ENCODE assay signal across 7 cellular contexts in genomic region chr12:45257185-45257585, GRCh38. TPM values are rescaled to one million over a fixed set of nuclear protein-coding genes. Genes with fewer than 3 reads are reported as not detected.
DNase-seq lines count a peak whose midpoint lies in the region; ATAC-seq lines count a peak whose summit lies in the region.

No MANE protein-coding gene starts in this region.

- H3K36me3 Mint-ChIP-seq in activated CD4-positive, alpha-beta memory T cell treated with anti-CD3 and anti-CD28 coated beads, Interleukin-2, amount 10 ng/mL, durations not matched to agents 7 days and 5 days (ENCODE audit: low read depth), result no peaks in the 10 kb centered on the region

- peak; percentile 68 for DNase-seq in NOMO-1 treated with dmso at 0.1 percent for 144 hours (lab: John Stamatoyannopoulos, UW; ENCODE audit: unreplicated experiment)
- DNase-seq in stimulated activated naive CD8-positive, alpha-beta T cell treated with anti-CD3 and anti-CD28 coated beads, Interleukin-15, Interleukin-2, amounts not matched to agents 100 U/mL and 50 U/mL, for 24 hours, result no peak
- DNase-seq in NCI-H1417 (lab: John Stamatoyannopoulos, UW), result no peak
- no peak for DNase-seq in NCI-H524 treated with DMSO at 0.1 percent for 48 hours (lab: John Stamatoyannopoulos, UW)
- no peak for DNase-seq in activated CD4-positive, alpha-beta memory T cell treated with anti-CD3 and anti-CD28 coated beads, Interleukin-2, amount 10 ng/mL, durations not matched to agents 7 days and 5 days

- CTCF ChIA-PET in activated CD4-positive, alpha-beta memory T cell treated with anti-CD3 and anti-CD28 coated beads, Interleukin-2, amount 10 ng/mL, durations not matched to agents 7 days and 5 days (lab: Charles Lee), result no interaction called here

- no peak overlapping the region for H3K27ac Mint-ChIP-seq in activated CD4-positive, alpha-beta memory T cell treated with anti-CD3 and anti-CD28 coated beads, Interleukin-2, amount 10 ng/mL, durations not matched to agents 7 days and 5 days

- POLR2A ChIA-PET in activated CD4-positive, alpha-beta memory T cell treated with anti-CD3 and anti-CD28 coated beads, Interleukin-2, amount 10 ng/mL, durations not matched to agents 7 days and 5 days (lab: Charles Lee), result interaction anchor here (0.7 kb wide), 1 partner anchor 142 kb away, joined by 4 read pairs; no protein-coding TSS in a partner anchor

- peaks cover 19% of the 10 kb centered on the region for H3K4me1 Mint-ChIP-seq in activated CD4-positive, alpha-beta memory T cell treated with anti-CD3 and anti-CD28 coated beads, Interleukin-2, amount 10 ng/mL, durations not matched to agents 7 days and 5 days

- no peak overlapping the region for H3K4me3 Mint-ChIP-seq in activated CD4-positive, alpha-beta memory T cell treated with anti-CD3 and anti-CD28 coated beads, Interleukin-2, amount 10 ng/mL, durations not matched to agents 7 days and 5 days

- ATAC-seq in GM19025 (IDR thresholded peaks at IDR 0.05; ENCODE audit: low read depth, unreplicated experiment) (peak; percentile 89), HG02852 (IDR thresholded peaks at IDR 0.05; ENCODE audit: unreplicated experiment) (peak; percentile 85)
- ATAC-seq in stimulated activated naive CD8-positive, alpha-beta T cell treated with anti-CD3 and anti-CD28 coated beads, Interleukin-15, Interleukin-2, amounts not matched to agents 100 U/mL and 50 U/mL, for 24 hours, result peak; percentile 43

- no peaks in the 10 kb centered on the region for H3K9me3 Mint-ChIP-seq in activated CD4-positive, alpha-beta memory T cell treated with anti-CD3 and anti-CD28 coated beads, Interleukin-2, amount 10 ng/mL, durations not matched to agents 7 days and 5 days

- no peaks in the 10 kb centered on the region for H3K27me3 Mint-ChIP-seq in activated CD4-positive, alpha-beta memory T cell treated with anti-CD3 and anti-CD28 coated beads, Interleukin-2, amount 10 ng/mL, durations not matched to agents 7 days and 5 days

RNA-seq across cellular contexts. Expression of gene ANO6, which starts 41.3 kb away (rescaled TPM):
- 10 to 100 TPM; 29.2 to 29.8 TPM for total RNA-seq in activated CD4-positive, alpha-beta memory T cell treated with anti-CD3 and anti-CD28 coated beads, Interleukin-2, amount 10 ng/mL, durations not matched to agents 7 days and 5 days
